In genomic region chr13:110346661-110347067, GRCh38 we compare ENCODE assay signal across 11 cellular contexts. TPM values are rescaled to one million over a fixed set of nuclear protein-coding genes. Genes with fewer than 3 reads are reported as not detected.
DNase-seq lines count a peak whose midpoint lies in the region; ATAC-seq, FAIRE-seq and TF ChIP-seq lines count a peak whose summit lies in the region.
"Had no signal": no experiment of that assay in that cellular context is flagged by ENCODE, and none has a peak within 500 bp of the region (broad histone marks: within the 10 kb centered on the region; RNA-seq: fewer than 3 reads in every experiment).

No MANE protein-coding gene starts in this region.

- no peak for ATAC-seq in CD8-positive, alpha-beta T cell

- H3K4me3 ChIP-seq in bronchial epithelial cell (ENCODE audit: low read depth, low read length): no peak overlapping the region
- H3K4me3 ChIP-seq in rectal smooth muscle tissue (ENCODE audit: low read length): no peak overlapping the region
- no peak overlapping the region for H3K4me3 ChIP-seq in CD8-positive, alpha-beta T cell (ENCODE audit: low read depth, low read length)
- no peak overlapping the region for H3K4me3 ChIP-seq in CD4-positive, alpha-beta memory T cell (ENCODE audit: low read length in 2 of 2)

- no peak overlapping the region for H3K27ac Mint-ChIP-seq in CD8-positive, alpha-beta T cell
- H3K27ac Mint-ChIP-seq in CD4-positive, alpha-beta memory T cell: peak overlapping the region in 1 of 7 donors; percentile 44

- H3K36me3 ChIP-seq in bronchial epithelial cell (ENCODE audit: control insufficient read depth, insufficient read depth, low read length) (no peaks in the 10 kb centered on the region), rectal smooth muscle tissue (ENCODE audit: control insufficient read depth, insufficient read depth, low read length) (no peaks in the 10 kb centered on the region)
- no peaks in the 10 kb centered on the region for H3K36me3 ChIP-seq in CD8-positive, alpha-beta T cell (ENCODE audit: insufficient read depth, low read length)
- H3K36me3 ChIP-seq in CD4-positive, alpha-beta memory T cell (ENCODE audit: insufficient read depth, low read length): no peaks in the 10 kb centered on the region

- peak; percentile 74 for DNase-seq in DMS79 treated with DMSO at 0.1 percent for 48 hours (lab: John Stamatoyannopoulos, UW)
- DNase-seq in NCI-H2029 treated with DMSO at 0.1 percent for 48 hours (lab: John Stamatoyannopoulos, UW): peak; percentile 57
- DNase-seq in bronchial epithelial cell (ENCODE audit: low read depth): peak; percentile 96
- no peak for DNase-seq in CD8-positive, alpha-beta T cell
- DNase-seq in CD4-positive, alpha-beta memory T cell: no peak
- no peak for DNase-seq in T-helper 1 cell
- no peak for DNase-seq in activated gamma-delta T cell (lab: John Stamatoyannopoulos, UW)
- DNase-seq: activated CD4-positive, CD25-positive, alpha-beta regulatory T cell treated with anti-CD3 and anti-CD28 coated beads, Interleukin-2, amount 50 U/mL, for 72 hours; activated effector memory CD4-positive, alpha-beta T cell treated with Interleukin-2 at 50 U/mL for 16 hours; NCI-H1092 had no signal

- POLR2A ChIA-PET in CD8-positive, alpha-beta T cell (lab: Charles Lee): no interaction called here
- POLR2A ChIA-PET in CD4-positive, alpha-beta memory T cell (lab: Charles Lee; ENCODE audit: partially characterized antibody): no interaction called here

- intact Hi-C loops in CD8-positive, alpha-beta T cell (cut with DNase I, micrococcal nuclease): no loop called here
- intact Hi-C loops in CD4-positive, alpha-beta memory T cell (cut with micrococcal nuclease): no loop called here

- no peaks in the 10 kb centered on the region for H3K27me3 ChIP-seq in bronchial epithelial cell (ENCODE audit: control insufficient read depth, insufficient read depth, low read length)
- H3K27me3 ChIP-seq in rectal smooth muscle tissue (ENCODE audit: control insufficient read depth, insufficient read depth, low read length): no peaks in the 10 kb centered on the region
- no peaks in the 10 kb centered on the region for H3K27me3 ChIP-seq in CD8-positive, alpha-beta T cell (ENCODE audit: insufficient read depth, low read length)
- no peaks in the 10 kb centered on the region for H3K27me3 ChIP-seq in CD4-positive, alpha-beta memory T cell (ENCODE audit: insufficient read depth, low read length)

- H3K4me1 ChIP-seq in rectal smooth muscle tissue (ENCODE audit: control insufficient read depth, insufficient read depth, low read length): peaks cover 37% of the 10 kb centered on the region
- peaks cover under 1% of the 10 kb centered on the region for H3K4me1 ChIP-seq in CD8-positive, alpha-beta T cell (ENCODE audit: insufficient read depth, low read length)
- no peaks in the 10 kb centered on the region for H3K4me1 ChIP-seq in CD4-positive, alpha-beta memory T cell (ENCODE audit: insufficient read depth, low read length)

- TF ChIP-seq CTCF in bronchial epithelial cell (IDR thresholded peaks at IDR 0.05; ENCODE audit: insufficient read depth, low read length, severe bottlenecking): no peak
- TF ChIP-seq CTCF in CD8-positive, alpha-beta T cell (IDR thresholded peaks at IDR 0.05): no peak

- H3K9me3 Mint-ChIP-seq in CD8-positive, alpha-beta T cell: no peaks in the 10 kb centered on the region
- H3K9me3 Mint-ChIP-seq in CD4-positive, alpha-beta memory T cell: peaks cover 0 to 2% (median 0%) of the 10 kb centered on the region in 8 donors

- peaks cover 4% of the 10 kb centered on the region for H3K27me3 Mint-ChIP-seq in CD8-positive, alpha-beta T cell (ENCODE audit: low read depth)
- peaks cover 2 to 4% of the 10 kb centered on the region in 2 donors for H3K27me3 Mint-ChIP-seq in CD4-positive, alpha-beta memory T cell

- no peaks in the 10 kb centered on the region for H3K9me3 ChIP-seq in CD8-positive, alpha-beta T cell (ENCODE audit: low read length)
- H3K9me3 ChIP-seq in CD4-positive, alpha-beta memory T cell (ENCODE audit: control insufficient read depth in 1 of 2, low read length in 2 of 2): no peaks in the 10 kb centered on the region

- no peak overlapping the region for H3K4me3 Mint-ChIP-seq in CD8-positive, alpha-beta T cell
- H3K4me3 Mint-ChIP-seq in CD4-positive, alpha-beta memory T cell: no peak overlapping the region

- CTCF ChIA-PET in CD8-positive, alpha-beta T cell (lab: Charles Lee): no interaction called here
- CTCF ChIA-PET in CD4-positive, alpha-beta memory T cell (lab: Charles Lee; ENCODE audit: partially characterized antibody): no interaction called here

- H3K27ac ChIP-seq in rectal smooth muscle tissue (ENCODE audit: low read depth, low read length): peak overlapping the region; percentile 74
- no peak overlapping the region for H3K27ac ChIP-seq in CD8-positive, alpha-beta T cell (ENCODE audit: low read depth, low read length)
- no peak overlapping the region for H3K27ac ChIP-seq in CD4-positive, alpha-beta memory T cell (ENCODE audit: low read depth, low read length)

- H3K9ac ChIP-seq in rectal smooth muscle tissue (ENCODE audit: low read length): no peak overlapping the region

- peaks cover 2% of the 10 kb centered on the region for H3K4me1 Mint-ChIP-seq in CD8-positive, alpha-beta T cell (ENCODE audit: low read depth)
- peaks cover 0 to 3% (median 1%) of the 10 kb centered on the region in 4 donors for H3K4me1 Mint-ChIP-seq in CD4-positive, alpha-beta memory T cell

- FAIRE-seq in bronchial epithelial cell (lab: Jason Lieb, UNC): no peak

- no peaks in the 10 kb centered on the region for H3K36me3 Mint-ChIP-seq in CD8-positive, alpha-beta T cell
- H3K36me3 Mint-ChIP-seq in CD4-positive, alpha-beta memory T cell: no peaks in the 10 kb centered on the region

RNA-seq across cellular contexts. Expression of gene COL4A2, which starts 39.6 kb away (rescaled TPM):
- 7.6 and 21.4 TPM in 2 replicates for total RNA-seq in bronchial epithelial cell
- not detected for total RNA-seq in CD8-positive, alpha-beta T cell
- total RNA-seq in CD4-positive, alpha-beta memory T cell: not detected
- not detected for polyA plus RNA-seq in CD4-positive, alpha-beta memory T cell

RNA-seq across cellular contexts. Expression of gene COL4A1, which starts 39.7 kb away (rescaled TPM):
- total RNA-seq in bronchial epithelial cell: 3.6 and 7.4 TPM in 2 replicates
- not detected for total RNA-seq in CD8-positive, alpha-beta T cell
- total RNA-seq in CD4-positive, alpha-beta memory T cell: not detected
- not detected for polyA plus RNA-seq in CD4-positive, alpha-beta memory T cell

Comparison
In these comparisons a context has a peak if more than half of its experiments do, and no peak if none do; other contexts are left out.
1. DNase-seq: peak in DMS79 treated with DMSO at 0.1 percent for 48 hours (single experiment), NCI-H2029 treated with DMSO at 0.1 percent for 48 hours (single experiment) and bronchial epithelial cell (single experiment); none in CD8-positive, alpha-beta T cell (0 of 7), CD4-positive, alpha-beta memory T cell (0 of 5), T-helper 1 cell (0 of 5) and activated gamma-delta T cell (single experiment).